7 cellular contexts compared by ENCODE assay signal in genomic region chr18:45687617-45688016, GRCh38. TPM values are rescaled to one million over a fixed set of nuclear protein-coding genes. Genes with fewer than 3 reads are reported as not detected.
DNase-seq lines count a peak whose midpoint lies in the region; ATAC-seq and TF ChIP-seq lines count a peak whose summit lies in the region.

No MANE protein-coding gene starts in this region.

- no peaks in the 10 kb centered on the region for H3K9me2 ChIP-seq in Karpas-422 (replicated peaks; ENCODE audit: insufficient read depth, low read length)

- no peak for TF ChIP-seq EP300 in suprapubic skin (IDR thresholded peaks at IDR 0.05)

- peak overlapping the region; percentile 66 for H3K9ac ChIP-seq in Karpas-422 (ENCODE audit: low read length)

- no peaks in the 10 kb centered on the region for H3K27me3 ChIP-seq in Karpas-422 (ENCODE audit: low read length)
- H3K27me3 ChIP-seq in suprapubic skin, result no peaks in the 10 kb centered on the region

- no peaks in the 10 kb centered on the region for H4K20me1 ChIP-seq in Karpas-422 (ENCODE audit: insufficient read depth, low read depth, low read length)

- H3K4me3 ChIP-seq in Karpas-422 (ENCODE audit: low read length) (peak overlapping the region; percentile 47), suprapubic skin (no peak overlapping the region)

- H3K4me3 Mint-ChIP-seq in immature natural killer cell, result peak overlapping the region; percentile 89 to 98 (median 94)

- peak; percentile 26 for ATAC-seq in GM18520 (IDR thresholded peaks at IDR 0.05; ENCODE audit: unreplicated experiment)
- ATAC-seq in GM21619 (IDR thresholded peaks at IDR 0.05; ENCODE audit: unreplicated experiment), result peak; percentile 32

- peaks cover 81 to 85% of the 10 kb centered on the region in 2 donors for H3K4me1 Mint-ChIP-seq in immature natural killer cell

- no peak for TF ChIP-seq CTCF in suprapubic skin (IDR thresholded peaks at IDR 0.05)

- peaks cover 2 to 9% (median 5%) of the 10 kb centered on the region in 3 donors for H3K27me3 Mint-ChIP-seq in immature natural killer cell (ENCODE audit: low read depth in 3 of 3)

- H3K27ac Mint-ChIP-seq in immature natural killer cell, result peak overlapping the region; percentile 96 to 99 (median 98)

- H3K9me3 ChIP-seq in Karpas-422 (ENCODE audit: low read length), result no peaks in the 10 kb centered on the region
- H3K9me3 ChIP-seq in suprapubic skin, result no peaks in the 10 kb centered on the region

- H3K4me1 ChIP-seq in Karpas-422 (ENCODE audit: low read length) (peaks cover 55% of the 10 kb centered on the region), suprapubic skin (no peaks in the 10 kb centered on the region)

- DNase-seq in Karpas-422 (peak; percentile 83), immature natural killer cell (peak in 1 of 3 donors; percentile 49), DMS53 (lab: John Stamatoyannopoulos, UW) (no peak), suprapubic skin (ENCODE audit: low spot score in 2 of 2) (no peak)
- no peak for DNase-seq in stimulated activated CD4-positive, alpha-beta T cell treated with anti-CD3 and anti-CD28 coated beads, Interleukin-2, amount 100 ng/mL, for 48 hours

- peak overlapping the region; percentile 87 for H3K27ac ChIP-seq in Karpas-422 (ENCODE audit: low read length)
- H3K27ac ChIP-seq in suprapubic skin, result no peak overlapping the region

- H3K9me3 Mint-ChIP-seq in immature natural killer cell, result peaks cover 0 to 2% (median 0%) of the 10 kb centered on the region in 6 donors

- peak overlapping the region; percentile 59 for H3K4me2 ChIP-seq in Karpas-422 (ENCODE audit: low read depth, low read length, poor library complexity, severe bottlenecking)

- H3K36me3 ChIP-seq in Karpas-422 (ENCODE audit: insufficient read depth, low read length), result no peaks in the 10 kb centered on the region
- H3K36me3 ChIP-seq in suprapubic skin, result no peaks in the 10 kb centered on the region

- TF ChIP-seq POLR2A in suprapubic skin (IDR thresholded peaks at IDR 0.05), result no peak

- peak overlapping the region; percentile 77 for H2AFZ ChIP-seq in Karpas-422 (ENCODE audit: low read length)

- WGBS in suprapubic skin, result 63% methylated on average over 5 of the region's 6 CpGs

- no peaks in the 10 kb centered on the region for H3K79me2 ChIP-seq in Karpas-422 (ENCODE audit: low read length)

- peaks cover 2 to 8% (median 8%) of the 10 kb centered on the region in 3 donors for H3K36me3 Mint-ChIP-seq in immature natural killer cell

RNA-seq across cellular contexts. Expression of gene SLC14A1, which starts 36.4 kb away (rescaled TPM):
- total RNA-seq in Karpas-422 (2014; rRNA removed; shearing (Covaris generic); ENCODE audit: low replicate concordance), result 1.1 TPM in 1 of 2 replicates, not detected in the other
- polyA plus RNA-seq in immature natural killer cell, result 10 to 100 TPM in 1 of 3 donors, 1 to 10 TPM in 2; 3.8 to 12.4 (median 5.1) TPM
- 10 to 100 TPM in 2 of 4 donors, 1 to 10 TPM in 2; 3.0 to 16.0 (median 10.1) TPM for total RNA-seq in suprapubic skin
